Comparison of ENCODE assay signal across 1 cellular context in genomic region chr9:112012026-112012902, GRCh38.
TF ChIP-seq lines count a peak whose summit lies in the region.

No MANE protein-coding gene starts in this region.

TF ChIP-seq in GM12878, 131 proteins besides CTCF, POLR2A, EP300 and RAD21 (continued from another document and continues in another):
- TF ChIP-seq ATF7 (IDR thresholded peaks at IDR 0.05; ENCODE audit: low read depth) (peak; percentile 85), NBN (IDR thresholded peaks at IDR 0.05) (peak; percentile 82), NFIC (IDR thresholded peaks at IDR 0.05; ENCODE audit: low read depth, low read length) (peak; percentile 100), IKZF1 (conservative IDR thresholded peaks at IDR 0.05) (peak; percentile 100), SUPT20H (IDR thresholded peaks at IDR 0.05; ENCODE audit: borderline replicate concordance, control insufficient read depth, low read depth, low read length) (no peak), NRF1 (conservative IDR thresholded peaks at IDR 0.05; ENCODE audit: low read depth, low read length) (no peak), MXI1 (IDR thresholded peaks at IDR 0.05; ENCODE audit: low read depth, low read length) (0 out of 2 replicates have a peak, but pooled peaks have one; percentile 46), ZNF274 (IDR thresholded peaks at IDR 0.05; ENCODE audit: insufficient read depth, insufficient read length) (no peak), NR2F1 (conservative IDR thresholded peaks at IDR 0.05) (peak; percentile 85), IKZF2 (IDR thresholded peaks at IDR 0.05) (peak; percentile 100), CUX1 (IDR thresholded peaks at IDR 0.05; ENCODE audit: insufficient replicate concordance, low read depth, low read length) (peak; percentile 65), BRCA1 (IDR thresholded peaks at IDR 0.05; ENCODE audit: low read depth, low read length) (no peak), SIX5 (IDR thresholded peaks at IDR 0.05; ENCODE audit: low read depth, low read length, severe bottlenecking) (peak; percentile 17), E4F1 (IDR thresholded peaks at IDR 0.05; ENCODE audit: borderline replicate concordance, partially characterized antibody) (no peak), SP1 (IDR thresholded peaks at IDR 0.05; ENCODE audit: low read depth, low read length) (peak; percentile 59), TCF12 (IDR thresholded peaks at IDR 0.05; ENCODE audit: low read depth, low read length) (peak; percentile 95), HDAC2 (IDR thresholded peaks at IDR 0.05) (no peak), YBX1 (IDR thresholded peaks at IDR 0.05) (no peak), TCF3 (IDR thresholded peaks at IDR 0.05; ENCODE audit: borderline replicate concordance, insufficient read depth, low read depth, low read length) (peak; percentile 94), TARDBP (IDR thresholded peaks at IDR 0.05; ENCODE audit: borderline replicate concordance) (no peak), NFXL1 (IDR thresholded peaks at IDR 0.05; ENCODE audit: borderline replicate concordance) (no peak)
- TF ChIP-seq, protein P1, sequence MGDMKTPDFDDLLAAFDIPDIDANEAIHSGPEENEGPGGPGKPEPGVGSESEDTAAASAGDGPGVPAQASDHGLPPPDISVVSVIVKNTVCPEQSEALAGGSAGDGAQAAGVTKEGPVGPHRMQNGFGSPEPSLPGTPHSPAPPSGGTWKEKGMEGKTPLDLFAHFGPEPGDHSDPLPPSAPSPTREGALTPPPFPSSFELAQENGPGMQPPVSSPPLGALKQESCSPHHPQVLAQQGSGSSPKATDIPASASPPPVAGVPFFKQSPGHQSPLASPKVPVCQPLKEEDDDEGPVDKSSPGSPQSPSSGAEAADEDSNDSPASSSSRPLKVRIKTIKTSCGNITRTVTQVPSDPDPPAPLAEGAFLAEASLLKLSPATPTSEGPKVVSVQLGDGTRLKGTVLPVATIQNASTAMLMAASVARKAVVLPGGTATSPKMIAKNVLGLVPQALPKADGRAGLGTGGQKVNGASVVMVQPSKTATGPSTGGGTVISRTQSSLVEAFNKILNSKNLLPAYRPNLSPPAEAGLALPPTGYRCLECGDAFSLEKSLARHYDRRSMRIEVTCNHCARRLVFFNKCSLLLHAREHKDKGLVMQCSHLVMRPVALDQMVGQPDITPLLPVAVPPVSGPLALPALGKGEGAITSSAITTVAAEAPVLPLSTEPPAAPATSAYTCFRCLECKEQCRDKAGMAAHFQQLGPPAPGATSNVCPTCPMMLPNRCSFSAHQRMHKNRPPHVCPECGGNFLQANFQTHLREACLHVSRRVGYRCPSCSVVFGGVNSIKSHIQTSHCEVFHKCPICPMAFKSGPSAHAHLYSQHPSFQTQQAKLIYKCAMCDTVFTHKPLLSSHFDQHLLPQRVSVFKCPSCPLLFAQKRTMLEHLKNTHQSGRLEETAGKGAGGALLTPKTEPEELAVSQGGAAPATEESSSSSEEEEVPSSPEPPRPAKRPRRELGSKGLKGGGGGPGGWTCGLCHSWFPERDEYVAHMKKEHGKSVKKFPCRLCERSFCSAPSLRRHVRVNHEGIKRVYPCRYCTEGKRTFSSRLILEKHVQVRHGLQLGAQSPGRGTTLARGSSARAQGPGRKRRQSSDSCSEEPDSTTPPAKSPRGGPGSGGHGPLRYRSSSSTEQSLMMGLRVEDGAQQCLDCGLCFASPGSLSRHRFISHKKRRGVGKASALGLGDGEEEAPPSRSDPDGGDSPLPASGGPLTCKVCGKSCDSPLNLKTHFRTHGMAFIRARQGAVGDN (IDR thresholded peaks at IDR 0.05), result peak; percentile 70; the same call in 1 of the 2 replicates
- TF ChIP-seq, protein P2, sequence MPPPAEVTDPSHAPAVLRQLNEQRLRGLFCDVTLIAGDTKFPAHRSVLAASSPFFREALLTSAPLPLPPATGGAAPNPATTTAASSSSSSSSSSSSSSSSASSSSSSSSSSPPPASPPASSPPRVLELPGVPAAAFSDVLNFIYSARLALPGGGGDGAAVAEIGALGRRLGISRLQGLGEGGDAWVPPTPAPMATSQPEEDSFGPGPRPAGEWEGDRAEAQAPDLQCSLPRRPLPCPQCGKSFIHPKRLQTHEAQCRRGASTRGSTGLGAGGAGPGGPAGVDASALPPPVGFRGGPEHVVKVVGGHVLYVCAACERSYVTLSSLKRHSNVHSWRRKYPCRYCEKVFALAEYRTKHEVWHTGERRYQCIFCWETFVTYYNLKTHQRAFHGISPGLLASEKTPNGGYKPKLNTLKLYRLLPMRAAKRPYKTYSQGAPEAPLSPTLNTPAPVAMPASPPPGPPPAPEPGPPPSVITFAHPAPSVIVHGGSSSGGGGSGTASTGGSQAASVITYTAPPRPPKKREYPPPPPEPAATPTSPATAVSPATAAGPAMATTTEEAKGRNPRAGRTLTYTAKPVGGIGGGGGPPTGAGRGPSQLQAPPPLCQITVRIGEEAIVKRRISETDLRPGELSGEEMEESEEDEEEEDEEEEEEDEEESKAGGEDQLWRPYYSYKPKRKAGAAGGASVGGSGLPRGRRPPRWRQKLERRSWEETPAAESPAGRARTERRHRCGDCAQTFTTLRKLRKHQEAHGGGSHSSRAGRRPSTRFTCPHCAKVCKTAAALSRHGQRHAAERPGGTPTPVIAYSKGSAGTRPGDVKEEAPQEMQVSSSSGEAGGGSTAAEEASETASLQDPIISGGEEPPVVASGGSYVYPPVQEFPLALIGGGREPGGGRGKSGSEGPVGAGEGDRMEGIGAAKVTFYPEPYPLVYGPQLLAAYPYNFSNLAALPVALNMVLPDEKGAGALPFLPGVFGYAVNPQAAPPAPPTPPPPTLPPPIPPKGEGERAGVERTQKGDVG (CRISPR knock-in tag; IDR thresholded peaks at IDR 0.05), result no peak
- TF ChIP-seq, protein P3, sequence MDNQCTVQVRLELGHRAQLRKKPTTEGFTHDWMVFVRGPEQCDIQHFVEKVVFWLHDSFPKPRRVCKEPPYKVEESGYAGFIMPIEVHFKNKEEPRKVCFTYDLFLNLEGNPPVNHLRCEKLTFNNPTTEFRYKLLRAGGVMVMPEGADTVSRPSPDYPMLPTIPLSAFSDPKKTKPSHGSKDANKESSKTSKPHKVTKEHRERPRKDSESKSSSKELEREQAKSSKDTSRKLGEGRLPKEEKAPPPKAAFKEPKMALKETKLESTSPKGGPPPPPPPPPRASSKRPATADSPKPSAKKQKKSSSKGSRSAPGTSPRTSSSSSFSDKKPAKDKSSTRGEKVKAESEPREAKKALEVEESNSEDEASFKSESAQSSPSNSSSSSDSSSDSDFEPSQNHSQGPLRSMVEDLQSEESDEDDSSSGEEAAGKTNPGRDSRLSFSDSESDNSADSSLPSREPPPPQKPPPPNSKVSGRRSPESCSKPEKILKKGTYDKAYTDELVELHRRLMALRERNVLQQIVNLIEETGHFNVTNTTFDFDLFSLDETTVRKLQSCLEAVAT (IDR thresholded peaks at IDR 0.05), result peak; percentile 79; the same call in 1 of the 2 replicates
- TF ChIP-seq, protein P4, sequence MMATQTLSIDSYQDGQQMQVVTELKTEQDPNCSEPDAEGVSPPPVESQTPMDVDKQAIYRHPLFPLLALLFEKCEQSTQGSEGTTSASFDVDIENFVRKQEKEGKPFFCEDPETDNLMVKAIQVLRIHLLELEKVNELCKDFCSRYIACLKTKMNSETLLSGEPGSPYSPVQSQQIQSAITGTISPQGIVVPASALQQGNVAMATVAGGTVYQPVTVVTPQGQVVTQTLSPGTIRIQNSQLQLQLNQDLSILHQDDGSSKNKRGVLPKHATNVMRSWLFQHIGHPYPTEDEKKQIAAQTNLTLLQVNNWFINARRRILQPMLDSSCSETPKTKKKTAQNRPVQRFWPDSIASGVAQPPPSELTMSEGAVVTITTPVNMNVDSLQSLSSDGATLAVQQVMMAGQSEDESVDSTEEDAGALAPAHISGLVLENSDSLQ (IDR thresholded peaks at IDR 0.05), result no peak
- TF ChIP-seq, protein P5, sequence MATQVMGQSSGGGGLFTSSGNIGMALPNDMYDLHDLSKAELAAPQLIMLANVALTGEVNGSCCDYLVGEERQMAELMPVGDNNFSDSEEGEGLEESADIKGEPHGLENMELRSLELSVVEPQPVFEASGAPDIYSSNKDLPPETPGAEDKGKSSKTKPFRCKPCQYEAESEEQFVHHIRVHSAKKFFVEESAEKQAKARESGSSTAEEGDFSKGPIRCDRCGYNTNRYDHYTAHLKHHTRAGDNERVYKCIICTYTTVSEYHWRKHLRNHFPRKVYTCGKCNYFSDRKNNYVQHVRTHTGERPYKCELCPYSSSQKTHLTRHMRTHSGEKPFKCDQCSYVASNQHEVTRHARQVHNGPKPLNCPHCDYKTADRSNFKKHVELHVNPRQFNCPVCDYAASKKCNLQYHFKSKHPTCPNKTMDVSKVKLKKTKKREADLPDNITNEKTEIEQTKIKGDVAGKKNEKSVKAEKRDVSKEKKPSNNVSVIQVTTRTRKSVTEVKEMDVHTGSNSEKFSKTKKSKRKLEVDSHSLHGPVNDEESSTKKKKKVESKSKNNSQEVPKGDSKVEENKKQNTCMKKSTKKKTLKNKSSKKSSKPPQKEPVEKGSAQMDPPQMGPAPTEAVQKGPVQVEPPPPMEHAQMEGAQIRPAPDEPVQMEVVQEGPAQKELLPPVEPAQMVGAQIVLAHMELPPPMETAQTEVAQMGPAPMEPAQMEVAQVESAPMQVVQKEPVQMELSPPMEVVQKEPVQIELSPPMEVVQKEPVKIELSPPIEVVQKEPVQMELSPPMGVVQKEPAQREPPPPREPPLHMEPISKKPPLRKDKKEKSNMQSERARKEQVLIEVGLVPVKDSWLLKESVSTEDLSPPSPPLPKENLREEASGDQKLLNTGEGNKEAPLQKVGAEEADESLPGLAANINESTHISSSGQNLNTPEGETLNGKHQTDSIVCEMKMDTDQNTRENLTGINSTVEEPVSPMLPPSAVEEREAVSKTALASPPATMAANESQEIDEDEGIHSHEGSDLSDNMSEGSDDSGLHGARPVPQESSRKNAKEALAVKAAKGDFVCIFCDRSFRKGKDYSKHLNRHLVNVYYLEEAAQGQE (IDR thresholded peaks at IDR 0.05; ENCODE audit: low read depth, low read length), result no peak
- TF ChIP-seq, protein P6, sequence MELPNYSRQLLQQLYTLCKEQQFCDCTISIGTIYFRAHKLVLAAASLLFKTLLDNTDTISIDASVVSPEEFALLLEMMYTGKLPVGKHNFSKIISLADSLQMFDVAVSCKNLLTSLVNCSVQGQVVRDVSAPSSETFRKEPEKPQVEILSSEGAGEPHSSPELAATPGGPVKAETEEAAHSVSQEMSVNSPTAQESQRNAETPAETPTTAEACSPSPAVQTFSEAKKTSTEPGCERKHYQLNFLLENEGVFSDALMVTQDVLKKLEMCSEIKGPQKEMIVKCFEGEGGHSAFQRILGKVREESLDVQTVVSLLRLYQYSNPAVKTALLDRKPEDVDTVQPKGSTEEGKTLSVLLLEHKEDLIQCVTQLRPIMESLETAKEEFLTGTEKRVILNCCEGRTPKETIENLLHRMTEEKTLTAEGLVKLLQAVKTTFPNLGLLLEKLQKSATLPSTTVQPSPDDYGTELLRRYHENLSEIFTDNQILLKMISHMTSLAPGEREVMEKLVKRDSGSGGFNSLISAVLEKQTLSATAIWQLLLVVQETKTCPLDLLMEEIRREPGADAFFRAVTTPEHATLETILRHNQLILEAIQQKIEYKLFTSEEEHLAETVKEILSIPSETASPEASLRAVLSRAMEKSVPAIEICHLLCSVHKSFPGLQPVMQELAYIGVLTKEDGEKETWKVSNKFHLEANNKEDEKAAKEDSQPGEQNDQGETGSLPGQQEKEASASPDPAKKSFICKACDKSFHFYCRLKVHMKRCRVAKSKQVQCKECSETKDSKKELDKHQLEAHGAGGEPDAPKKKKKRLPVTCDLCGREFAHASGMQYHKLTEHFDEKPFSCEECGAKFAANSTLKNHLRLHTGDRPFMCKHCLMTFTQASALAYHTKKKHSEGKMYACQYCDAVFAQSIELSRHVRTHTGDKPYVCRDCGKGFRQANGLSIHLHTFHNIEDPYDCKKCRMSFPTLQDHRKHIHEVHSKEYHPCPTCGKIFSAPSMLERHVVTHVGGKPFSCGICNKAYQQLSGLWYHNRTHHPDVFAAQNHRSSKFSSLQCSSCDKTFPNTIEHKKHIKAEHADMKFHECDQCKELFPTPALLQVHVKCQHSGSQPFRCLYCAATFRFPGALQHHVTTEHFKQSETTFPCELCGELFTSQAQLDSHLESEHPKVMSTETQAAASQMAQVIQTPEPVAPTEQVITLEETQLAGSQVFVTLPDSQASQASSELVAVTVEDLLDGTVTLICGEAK (IDR thresholded peaks at IDR 0.05; ENCODE audit: borderline replicate concordance), result no peak
